In genomic region chr22:30626413-30626812, GRCh38 we compare ENCODE assay signal across 26 cellular contexts. TPM values are rescaled to one million over a fixed set of nuclear protein-coding genes. Genes with fewer than 3 reads are reported as not detected.
"Had no signal": no experiment of that assay in that cellular context is flagged by ENCODE, and none has a peak within 500 bp of the region (broad histone marks: within the 10 kb centered on the region; RNA-seq: fewer than 3 reads in every experiment).

No MANE protein-coding gene starts in this region.

- H3K36me3 ChIP-seq: neutrophil, ovary, prostate gland, suprapubic skin, transverse colon, uterus had no signal

- H3K4me1 ChIP-seq: prostate gland, stomach, suprapubic skin, transverse colon, uterus had no signal

- DNase-seq: activated CD4-positive, alpha-beta T cell treated with anti-CD3 and anti-CD28 coated beads for 4 hours; activated CD4-positive, alpha-beta T cell treated with anti-CD3 and anti-CD28 coated beads, Interleukin-2, amount 50 U/mL, for 48 hours; activated CD4-positive, CD25-positive, alpha-beta regulatory T cell; activated CD8-positive, alpha-beta memory T cell treated with anti-CD3 and anti-CD28 coated beads, Interleukin-2, amount 50 U/mL, for 48 hours; activated naive CD4-positive, alpha-beta T cell treated with Interleukin-2 at 50 U/mL for 16 hours; activated naive CD8-positive, alpha-beta T cell treated with anti-CD3 and anti-CD28 coated beads for 36 hours; activated T-cell treated with anti-CD3 and anti-CD28 coated beads, Interleukin-2, amount 50 U/mL, for 4 hours; central memory CD4-positive, alpha-beta T cell; effector memory CD8-positive, alpha-beta T cell; heart left ventricle; left ventricle myocardium superior; mammary epithelial cell; ovary; stimulated activated CD4-positive, alpha-beta T cell treated with anti-CD3 and anti-CD28 coated beads, Interleukin-4, amount 100 ng/mL, for 4 hours; stomach; T-helper 9 cell; transverse colon; uterus had no signal

- H3K27ac Mint-ChIP-seq: activated naive CD8-positive, alpha-beta T cell treated with anti-CD3 and anti-CD28 coated beads for 36 hours; effector memory CD8-positive, alpha-beta T cell; nephron had no signal

- ATAC-seq: activated T-cell treated with anti-CD3 and anti-CD28 coated beads, Interleukin-2, amount 50 U/mL, for 4 hours; effector memory CD8-positive, alpha-beta T cell; heart left ventricle; left ventricle myocardium superior had no signal

- H3K36me3 Mint-ChIP-seq: activated naive CD8-positive, alpha-beta T cell treated with anti-CD3 and anti-CD28 coated beads for 36 hours had no signal

- H3K27ac ChIP-seq: heart left ventricle, neutrophil, ovary, prostate gland, stomach, suprapubic skin, transverse colon, uterus had no signal

- H3K4me3 Mint-ChIP-seq: activated naive CD8-positive, alpha-beta T cell treated with anti-CD3 and anti-CD28 coated beads for 36 hours; activated T-cell treated with anti-CD3 and anti-CD28 coated beads, Interleukin-2, amount 50 U/mL, for 4 hours; effector memory CD8-positive, alpha-beta T cell; nephron had no signal

- H3K9me3 ChIP-seq: heart left ventricle, neutrophil, ovary, prostate gland, stomach, suprapubic skin, transverse colon, uterus had no signal

- H3K4me3 ChIP-seq: heart left ventricle, ovary, prostate gland, stomach, suprapubic skin, transverse colon, uterus had no signal

- H3K4me1 Mint-ChIP-seq: activated naive CD8-positive, alpha-beta T cell treated with anti-CD3 and anti-CD28 coated beads for 36 hours; nephron had no signal

- H3K27me3 ChIP-seq: heart left ventricle, neutrophil, ovary, stomach, suprapubic skin, transverse colon, uterus had no signal

- H3K9me3 Mint-ChIP-seq: activated naive CD8-positive, alpha-beta T cell treated with anti-CD3 and anti-CD28 coated beads for 36 hours; activated T-cell treated with anti-CD3 and anti-CD28 coated beads, Interleukin-2, amount 50 U/mL, for 4 hours; effector memory CD8-positive, alpha-beta T cell had no signal

RNA-seq across cellular contexts. Expression of gene GAL3ST1, which starts 51.9 kb away (rescaled TPM):
- total RNA-seq: activated CD8-positive, alpha-beta memory T cell treated with anti-CD3 and anti-CD28 coated beads for 36 hours; activated naive CD8-positive, alpha-beta T cell treated with anti-CD3 and anti-CD28 coated beads for 36 hours; dermis microvascular lymphatic vessel endothelial cell; fibroblast of villous mesenchyme; mammary epithelial cell; myocyte had no signal
- polyA plus RNA-seq: mammary epithelial cell had no signal
